ENCODE assay signal across 1 cellular context in the genomic region with DNA sequence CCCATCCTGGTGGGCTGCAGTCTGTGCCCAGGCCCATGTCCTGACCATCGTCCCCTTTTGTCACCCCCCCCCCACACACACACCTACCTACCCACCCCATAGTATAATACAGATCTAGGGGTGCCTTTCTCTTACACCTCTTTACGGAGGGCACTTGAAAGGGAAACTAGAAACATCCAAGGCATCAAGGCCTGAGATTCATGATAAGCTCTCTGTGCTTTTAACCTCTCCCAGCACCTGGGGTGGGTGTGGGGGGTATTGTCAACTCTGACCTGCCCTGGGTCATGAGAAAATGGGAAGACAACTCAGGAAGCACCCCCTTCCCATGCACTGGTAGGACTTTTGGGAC.
TF ChIP-seq lines count a peak whose summit lies in the region.

No MANE protein-coding gene starts in this region.

TF ChIP-seq in GM23338, 12 proteins besides CTCF, POLR2A, EP300 and RAD21 (continued from another document):
- no peak for TF ChIP-seq ZNF462 (CRISPR knock-in tag; IDR thresholded peaks at IDR 0.05)
- no peak for TF ChIP-seq CREB1 (CRISPR knock-in tag; IDR thresholded peaks at IDR 0.05; ENCODE audit: low read depth)
- no peak for TF ChIP-seq POLR2AphosphoS5 (IDR thresholded peaks at IDR 0.05; ENCODE audit: low read depth)
- no peak for TF ChIP-seq ZNF331 (CRISPR knock-in tag; IDR thresholded peaks at IDR 0.05; ENCODE audit: low read depth)
- TF ChIP-seq, protein P1, sequence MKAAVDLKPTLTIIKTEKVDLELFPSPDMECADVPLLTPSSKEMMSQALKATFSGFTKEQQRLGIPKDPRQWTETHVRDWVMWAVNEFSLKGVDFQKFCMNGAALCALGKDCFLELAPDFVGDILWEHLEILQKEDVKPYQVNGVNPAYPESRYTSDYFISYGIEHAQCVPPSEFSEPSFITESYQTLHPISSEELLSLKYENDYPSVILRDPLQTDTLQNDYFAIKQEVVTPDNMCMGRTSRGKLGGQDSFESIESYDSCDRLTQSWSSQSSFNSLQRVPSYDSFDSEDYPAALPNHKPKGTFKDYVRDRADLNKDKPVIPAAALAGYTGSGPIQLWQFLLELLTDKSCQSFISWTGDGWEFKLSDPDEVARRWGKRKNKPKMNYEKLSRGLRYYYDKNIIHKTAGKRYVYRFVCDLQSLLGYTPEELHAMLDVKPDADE (IDR thresholded peaks at IDR 0.05) = no peak
- no peak for TF ChIP-seq JUNB (IDR thresholded peaks at IDR 0.05; ENCODE audit: unreplicated experiment)
- TF ChIP-seq STAT1 (IDR thresholded peaks at IDR 0.05; ENCODE audit: unreplicated experiment) = no peak
- TF ChIP-seq REST (IDR thresholded peaks at IDR 0.05; ENCODE audit: unreplicated experiment) = no peak
- no peak for TF ChIP-seq EZH2 (IDR thresholded peaks at IDR 0.05; ENCODE audit: low read depth, unreplicated experiment)
